Comparison of ENCODE assay signal across 16 cellular contexts in genomic region chr12:110329710-110330109, GRCh38.
"Had no signal": no experiment of that assay in that cellular context is flagged by ENCODE, and none has a peak within 500 bp of the region (broad histone marks: within the 10 kb centered on the region; RNA-seq: fewer than 3 reads in every experiment).

No MANE protein-coding gene starts in this region.

- H3K27ac ChIP-seq: coronary artery, lower lobe of right lung, VCaP had no signal

- H3K4me1 ChIP-seq: lower lobe of right lung had no signal

- H3K9me3 ChIP-seq: lower lobe of right lung, neutrophil had no signal

- H3K27me3 Mint-ChIP-seq: stimulated activated memory B cell treated with anti-CD40 and anti-IgM and Interleukin-4, amounts not matched to agents 10 μg/mL and 1 μg/mL and 100 μg/mL, for 72 hours; T-cell had no signal

- H3K9me3 Mint-ChIP-seq: activated T-helper 2 cell treated with anti-CD3 and anti-CD28 coated beads, Interferon-gamma antibody, Interleukin-2, Interleukin-4, amounts not matched to agents 10 μg/mL and 5 μg/mL and 100 μg/mL, durations not matched to agents 14 hours and 24 hours and 36 hours; stimulated activated memory B cell treated with anti-CD40 and anti-IgM and Interleukin-4, amounts not matched to agents 10 μg/mL and 1 μg/mL and 100 μg/mL, for 72 hours; T-cell had no signal

- H3K4me1 Mint-ChIP-seq: stimulated activated memory B cell treated with anti-CD40 and anti-IgM and Interleukin-4, amounts not matched to agents 10 μg/mL and 1 μg/mL and 100 μg/mL, for 72 hours had no signal

- ATAC-seq: left colon; lower lobe of right lung; stimulated activated memory B cell treated with anti-CD40 and anti-IgM and Interleukin-4, amounts not matched to agents 10 μg/mL and 1 μg/mL and 100 μg/mL, for 72 hours; T-cell had no signal

- H3K27me3 ChIP-seq: neutrophil had no signal

- DNase-seq: activated CD4-positive, alpha-beta T cell treated with anti-CD3 and anti-CD28 coated beads for 1 hour; activated CD4-positive, alpha-beta T cell treated with anti-CD3 and anti-CD28 coated beads, Interleukin-2, amount 50 U/mL, for 4 hours; activated naive CD4-positive, alpha-beta T cell treated with anti-CD3 and anti-CD28 coated beads, Interleukin-2, amount 50 U/mL, for 16 hours; activated T-cell treated with anti-CD3 and anti-CD28 coated beads for 4 hours; central memory CD4-positive, alpha-beta T cell; effector CD4-positive, alpha-beta T cell; foreskin melanocyte; left colon; lower lobe of right lung; stimulated activated CD4-positive, alpha-beta T cell treated with anti-CD3 and anti-CD28 coated beads, Interleukin-2, amount 100 ng/mL, for 48 hours; T-cell had no signal

- H3K4me3 ChIP-seq: coronary artery, lower lobe of right lung had no signal

- H3K4me3 Mint-ChIP-seq: stimulated activated memory B cell treated with anti-CD40 and anti-IgM and Interleukin-4, amounts not matched to agents 10 μg/mL and 1 μg/mL and 100 μg/mL, for 72 hours; T-cell had no signal

- H3K27ac Mint-ChIP-seq: stimulated activated memory B cell treated with anti-CD40 and anti-IgM and Interleukin-4, amounts not matched to agents 10 μg/mL and 1 μg/mL and 100 μg/mL, for 72 hours had no signal
